In genomic region chr2:19474128-19474527, GRCh38 we compare ENCODE assay signal across 8 cellular contexts.
A peak's percentile ranks its signal among the peaks of the same experiment; 100 is the strongest.
DNase-seq lines count a peak whose midpoint lies in the region; ATAC-seq and TF ChIP-seq lines count a peak whose summit lies in the region.

No MANE protein-coding gene starts in this region.

- H4K20me1 ChIP-seq in osteoblast (ENCODE audit: insufficient read depth, low read length), result no peaks in the 10 kb centered on the region

- H3K79me2 ChIP-seq in osteoblast (ENCODE audit: insufficient read depth, low read length), result no peaks in the 10 kb centered on the region

- H3K9me3 ChIP-seq in osteoblast (ENCODE audit: low read depth, low read length) (no peaks in the 10 kb centered on the region), Caco-2 (no peaks in the 10 kb centered on the region)

- H3K36me3 Mint-ChIP-seq in Caco-2 (ENCODE audit: insufficient read depth, unreplicated experiment), result no peaks in the 10 kb centered on the region

- H3K4me1 ChIP-seq in osteoblast (ENCODE audit: insufficient read depth, low read length) (peaks cover 7% of the 10 kb centered on the region), Caco-2 (no peaks in the 10 kb centered on the region)

- H3K36me3 ChIP-seq in osteoblast (ENCODE audit: insufficient read depth, low read length) (no peaks in the 10 kb centered on the region), Caco-2 (ENCODE audit: control insufficient read depth, insufficient read depth, low read length) (no peaks in the 10 kb centered on the region)

- TF ChIP-seq CTCF in NB4 (IDR thresholded peaks at IDR 0.05; ENCODE audit: low read depth, low read length), result no peak
- TF ChIP-seq CTCF in osteoblast (IDR thresholded peaks at IDR 0.05; ENCODE audit: extremely low read depth, low read depth, low read length), result no peak
- no peak for TF ChIP-seq CTCF in Caco-2 (IDR thresholded peaks at IDR 0.05; ENCODE audit: insufficient read depth in 1 of 2, low read depth in 1 of 2, low read length in 1 of 2, severe bottlenecking in 1 of 2, unreplicated experiment in 1 of 2)

- no peak for TF ChIP-seq POLR2A in NB4 (IDR thresholded peaks at IDR 0.05; ENCODE audit: extremely low read depth, insufficient read length)

- H2AFZ ChIP-seq in osteoblast (ENCODE audit: low read length), result peak overlapping the region; percentile 67

- no TSS peak for BruUV-seq in Caco-2 (replicated peaks; lab: Mats Ljungman, UMichigan)

- no peak overlapping the region for H3K4me3 Mint-ChIP-seq in Caco-2 (ENCODE audit: unreplicated experiment)

- DNase-seq in NB4 (ENCODE audit: low read depth) (peak; percentile 93), osteoblast (ENCODE audit: insufficient read length, low spot score, missing footprints) (no peak), retina (no peak), kidney glomerular epithelial cell (lab: John Stamatoyannopoulos, UW) (no peak), Caco-2 (no peak)
- DNase-seq in activated naive CD4-positive, alpha-beta T cell treated with anti-CD3 and anti-CD28 coated beads, Interleukin-2, amount 50 U/mL, for 16 hours, result peak; percentile 11

- ATAC-seq in GM18508 (IDR thresholded peaks at IDR 0.05; ENCODE audit: insufficient read depth, unreplicated experiment), result peak; percentile 98
- ATAC-seq in HG02610 (IDR thresholded peaks at IDR 0.05; ENCODE audit: unreplicated experiment), result peak; percentile 95

- H3K4me1 Mint-ChIP-seq in Caco-2 (ENCODE audit: low read depth, unreplicated experiment), result no peaks in the 10 kb centered on the region

- peaks cover 13% of the 10 kb centered on the region for H3K27me3 Mint-ChIP-seq in Caco-2 (ENCODE audit: insufficient read depth, unreplicated experiment)

- H3K27ac Mint-ChIP-seq in Caco-2 (ENCODE audit: unreplicated experiment), result no peak overlapping the region

- POLR2A ChIA-PET in Caco-2 (lab: Charles Lee), result no interaction called here

- H3K27me3 ChIP-seq in osteoblast (ENCODE audit: insufficient read depth, low read length), result peaks cover 4% of the 10 kb centered on the region
- H3K27me3 ChIP-seq in Caco-2 (replicated peaks; ENCODE audit: control insufficient read depth, insufficient read depth, low read length), result no peaks in the 10 kb centered on the region

- H3K27ac ChIP-seq in osteoblast (ENCODE audit: low read depth, low read length), result no peak overlapping the region

- intact Hi-C loops in Caco-2 (cut with micrococcal nuclease; ENCODE audit: unreplicated experiment), result no loop called here

- H3K9me3 Mint-ChIP-seq in Caco-2 (ENCODE audit: unreplicated experiment), result no peaks in the 10 kb centered on the region

- H3K4me2 ChIP-seq in osteoblast (ENCODE audit: insufficient read depth, low read length), result peak overlapping the region; percentile 31

- H3K4me3 ChIP-seq in NB4 (ENCODE audit: low read depth, low read length) (no peak overlapping the region), osteoblast (ENCODE audit: insufficient read depth, low read length) (peak overlapping the region; percentile 33), Caco-2 (ENCODE audit: low read depth, low read length) (no peak overlapping the region)

- CTCF ChIA-PET in Caco-2 (lab: Charles Lee), result no interaction called here

Comparison
In these comparisons a context has a peak if more than half of its experiments do, and no peak if none do; other contexts are left out.
1. DNase-seq: peak in NB4 (single experiment) and activated naive CD4-positive, alpha-beta T cell treated with anti-CD3 and anti-CD28 coated beads, Interleukin-2, amount 50 U/mL, for 16 hours (single experiment); none in osteoblast (single experiment), retina (single experiment), kidney glomerular epithelial cell (single experiment) and Caco-2 (0 of 2).